Comparison of ENCODE assay signal across 19 cellular contexts in genomic region chr5:110702300-110702699, GRCh38. TPM values are rescaled to one million over a fixed set of nuclear protein-coding genes. Genes with fewer than 3 reads are reported as not detected.
A peak's percentile ranks its signal among the peaks of the same experiment; 100 is the strongest.
DNase-seq lines count a peak whose midpoint lies in the region; ATAC-seq, FAIRE-seq and TF ChIP-seq lines count a peak whose summit lies in the region.
"Had no signal": no experiment of that assay in that cellular context is flagged by ENCODE, and none has a peak within 500 bp of the region (broad histone marks: within the 10 kb centered on the region; RNA-seq: fewer than 3 reads in every experiment).

No MANE protein-coding gene starts in this region.

- no peaks in the 10 kb centered on the region for H3K79me2 ChIP-seq in HepG2 (ENCODE audit: insufficient read depth, low read length)

- no peak overlapping the region for H3K9ac ChIP-seq in HepG2 (ENCODE audit: insufficient read depth, low read depth, low read length)
- H3K9ac ChIP-seq in adipocyte (ENCODE audit: low read length), result no peak overlapping the region
- H3K9ac ChIP-seq: BLaER1 treated with 17β-estradiol and CSF1 and Interleukin-3, amounts not matched to agents 10 nM and 100 nM had no signal

- H3K36me3 ChIP-seq in HepG2 (replicated peaks in 1 of 2; ENCODE audit: control insufficient read depth in 1 of 2, insufficient read depth in 2 of 2, low read length in 2 of 2), result no peaks in the 10 kb centered on the region
- H3K36me3 ChIP-seq in right lobe of liver, result no peaks in the 10 kb centered on the region
- H3K36me3 ChIP-seq in adipocyte (ENCODE audit: control insufficient read depth, insufficient read depth, low read length, severe bottlenecking), result no peaks in the 10 kb centered on the region
- H3K36me3 ChIP-seq: BLaER1 treated with 17β-estradiol and CSF1 and Interleukin-3, amounts not matched to agents 10 nM and 100 nM had no signal

- DNase-seq in HepG2 (ENCODE audit: low spot score), result no peak
- DNase-seq in right lobe of liver, result no peak
- DNase-seq in adipocyte (ENCODE audit: low read depth), result peak; percentile 15
- peak; percentile 20 for DNase-seq in kidney glomerular epithelial cell (lab: John Stamatoyannopoulos, UW)
- DNase-seq in glomerular visceral epithelial cell (ENCODE audit: extremely low spot score), result no peak
- DNase-seq in central memory CD4-positive, alpha-beta T cell, result no peak
- DNase-seq in AML-193 (lab: John Stamatoyannopoulos, UW), result no peak
- no peak for DNase-seq in T-helper 2 cell
- DNase-seq: ACHN; Calu3; CD8-positive, alpha-beta T cell; DMS79 treated with DMSO at 0.1 percent for 48 hours; GF-D8; HCEC 1CT had no signal

- H3K9me3 ChIP-seq in HepG2 (ENCODE audit: low read length) (no peaks in the 10 kb centered on the region), right lobe of liver (no peaks in the 10 kb centered on the region), adipocyte (ENCODE audit: control insufficient read depth, low read length) (no peaks in the 10 kb centered on the region)
- H3K9me3 ChIP-seq: BLaER1 treated with 17β-estradiol and CSF1 and Interleukin-3, amounts not matched to agents 10 nM and 100 nM had no signal

- H3K4me1 ChIP-seq in HepG2 (ENCODE audit: insufficient read depth, low read length) (no peaks in the 10 kb centered on the region), right lobe of liver (peaks cover 0 to 8% (median 3%) of the 10 kb centered on the region in 4 donors), adipocyte (ENCODE audit: control insufficient read depth, insufficient read depth, low read length) (no peaks in the 10 kb centered on the region)

- BruUV-seq in HepG2 (replicated peaks; lab: Mats Ljungman, UMichigan), result no TSS peak

- WGBS in HepG2 (ENCODE audit: low lambda C conversion rate), result 30% methylated on average over 1 of the region's 1 CpG
- 38% methylated on average over 1 of the region's 1 CpG for whole genome bisulfite sequencing in right lobe of liver (ENCODE audit: insufficient coverage, low coverage, low lambda C conversion rate, missing lambda C conversion rate)

- intact Hi-C loops in HepG2 (cut with micrococcal nuclease; ENCODE audit: unreplicated experiment) (no loop called here), right lobe of liver (cut with DNase I) (no loop called here)

- H3K4me2 ChIP-seq in HepG2 (ENCODE audit: low read depth, low read length), result no peak overlapping the region
- H3K4me2 ChIP-seq: BLaER1 treated with 17β-estradiol and CSF1 and Interleukin-3, amounts not matched to agents 10 nM and 100 nM; GM23338 had no signal

- H4K20me1 ChIP-seq in HepG2 (ENCODE audit: insufficient read depth, low read length), result no peaks in the 10 kb centered on the region
- H4K20me1 ChIP-seq: BLaER1 treated with 17β-estradiol and CSF1 and Interleukin-3, amounts not matched to agents 10 nM and 100 nM had no signal

- TF ChIP-seq EP300 in HepG2 (IDR thresholded peaks at IDR 0.05; ENCODE audit: low read depth in 2 of 2, low read length in 2 of 2) (no peak), HepG2 (CRISPR knock-in tag; IDR thresholded peaks at IDR 0.05; ENCODE audit: borderline replicate concordance) (no peak)

- in situ Hi-C loops in HepG2 (cut with HindIII; ENCODE audit: extremely low pct_ligation_motif_present, low pct_unique_long_range_greater_than_20kb), result no loop called here

- ATAC-seq in HepG2 (no peak), right lobe of liver (no peak)
- ATAC-seq: CD8-positive, alpha-beta T cell; GM23338 had no signal

- H2AFZ ChIP-seq in HepG2 (ENCODE audit: low read length), result no peak overlapping the region
- H2AFZ ChIP-seq: GM23338 had no signal

- no peaks in the 10 kb centered on the region; a peak in 1 of 5 replicates for H3K27me3 ChIP-seq in HepG2 (ENCODE audit: control insufficient read depth in 1 of 2, insufficient read depth in 2 of 2, low read length in 2 of 2)
- H3K27me3 ChIP-seq in right lobe of liver, result no peaks in the 10 kb centered on the region
- no peaks in the 10 kb centered on the region for H3K27me3 ChIP-seq in adipocyte (replicated peaks; ENCODE audit: control insufficient read depth, insufficient read depth, low read length)
- H3K27me3 ChIP-seq: BLaER1 treated with 17β-estradiol and CSF1 and Interleukin-3, amounts not matched to agents 10 nM and 100 nM had no signal

- POLR2A ChIA-PET in HepG2 (lab: Yijun Ruan, JAX), result no interaction called here

- TF ChIP-seq RAD21 in HepG2 (CRISPR knock-in tag; IDR thresholded peaks at IDR 0.05), result no peak

- FAIRE-seq in HepG2 (lab: Jason Lieb, UNC), result no peak
- FAIRE-seq: H54 had no signal

- no peak for TF ChIP-seq POLR2A in HepG2 (IDR thresholded peaks at IDR 0.05; ENCODE audit: insufficient read depth in 1 of 2, low read depth in 2 of 2, low read length in 2 of 2)
- TF ChIP-seq POLR2A in right lobe of liver (IDR thresholded peaks at IDR 0.05), result no peak

- no peak for TF ChIP-seq CTCF in HepG2 (CRISPR knock-in tag; IDR thresholded peaks at IDR 0.05)
- no peak for TF ChIP-seq CTCF in right lobe of liver (IDR thresholded peaks at IDR 0.05)

- no peak overlapping the region for H3K4me3 ChIP-seq in HepG2 (replicated peaks in 1 of 3; ENCODE audit: insufficient read depth in 1 of 3, low read depth in 2 of 3, low read length in 3 of 3)
- H3K4me3 ChIP-seq in right lobe of liver, result no peak overlapping the region
- H3K4me3 ChIP-seq in adipocyte (ENCODE audit: low read length), result no peak overlapping the region
- H3K4me3 ChIP-seq: BLaER1 treated with 17β-estradiol and CSF1 and Interleukin-3, amounts not matched to agents 10 nM and 100 nM; GM23338 had no signal

- CTCF ChIA-PET in HepG2 (lab: Yijun Ruan, JAX; ENCODE audit: low intra/inter-chr PET ratio, low total read pairs), result no interaction called here

- H3K27ac ChIP-seq in HepG2 (ENCODE audit: extremely low read length, insufficient read depth, low read length) (no peak overlapping the region), right lobe of liver (no peak overlapping the region)
- H3K27ac ChIP-seq: BLaER1 treated with 17β-estradiol and CSF1 and Interleukin-3, amounts not matched to agents 10 nM and 100 nM; HL-60 had no signal

TF ChIP-seq in HepG2, 621 proteins besides CTCF, POLR2A, EP300 and RAD21:
- no peak for TF ChIP-seq ZSCAN12 (CRISPR knock-in tag; IDR thresholded peaks at IDR 0.05)
- 0 out of 2 replicates have a peak, but pooled peaks have one; percentile 2 for TF ChIP-seq MAFF (IDR thresholded peaks at IDR 0.05; ENCODE audit: low read depth, low read length)

RNA-seq across cellular contexts. Expression of gene TMEM232, which starts 24.2 kb away (rescaled TPM):
- 0.27 and 0.71 TPM in 2 replicates for total RNA-seq in HepG2 (2016; rRNA removed; fragmentation: Illumina TruSeq; extraction: Trizol)
- 0.51 and 0.53 TPM in 2 replicates for total RNA-seq in HepG2 (2016; cell fraction: cytosol; rRNA removed; fragmentation: Illumina TruSeq; extraction: Trizol; ENCODE audit: low read depth)
- 0.43 and 0.65 TPM in 2 replicates for total RNA-seq in HepG2 (2016; cell fraction: insoluble cytoplasmic fraction; rRNA removed; fragmentation: Illumina TruSeq; extraction: Trizol)
- total RNA-seq in HepG2 (2016; cell fraction: membrane; rRNA removed; fragmentation: Illumina TruSeq; extraction: Trizol), result 0.46 and 0.55 TPM in 2 replicates
- 2.3 and 2.9 TPM in 2 replicates for total RNA-seq in HepG2 (2016; cell fraction: nucleus; rRNA removed; fragmentation: Illumina TruSeq; extraction: Trizol)
- polyA plus RNA-seq in HepG2 (2011; rRNA removed), result 0.12 and 0.29 TPM in 2 replicates
- 0.07 TPM in 1 of 2 replicates, not detected in the other for polyA plus RNA-seq in HepG2 (2011; cell fraction: cytosol; rRNA removed)
- polyA plus RNA-seq in HepG2 (2011; cell fraction: nucleus; rRNA removed), result 0.21 and 0.38 TPM in 2 replicates
- polyA plus RNA-seq in HepG2 (2012), result 0.48 and 0.58 TPM in 2 replicates
- polyA plus RNA-seq in HepG2 (2016; cell fraction: cytosol; fragmentation: Illumina TruSeq; extraction: Trizol; ENCODE audit: low read depth), result 0.15 and 0.24 TPM in 2 replicates
- polyA plus RNA-seq in HepG2 (2016; cell fraction: insoluble cytoplasmic fraction; fragmentation: Illumina TruSeq; extraction: Trizol; ENCODE audit: low read depth), result 0.38 and 0.55 TPM in 2 replicates
- polyA plus RNA-seq in HepG2 (2016; cell fraction: membrane; fragmentation: Illumina TruSeq; extraction: Trizol; ENCODE audit: low read depth), result 0.60 TPM in 1 of 2 replicates, not detected in the other
- 0.56 and 1.1 TPM in 2 replicates for polyA plus RNA-seq in HepG2 (2016; cell fraction: nucleus; fragmentation: Illumina TruSeq; extraction: Trizol; ENCODE audit: insufficient read depth, low read depth)
- polyA minus RNA-seq in HepG2 (2011; rRNA and poly(A)+ RNA removed; ENCODE audit: low replicate concordance), result not detected in 2 replicates
- not detected in 2 replicates for polyA minus RNA-seq in HepG2 (2011; cell fraction: cytosol; rRNA and poly(A)+ RNA removed)
- polyA minus RNA-seq in HepG2 (2011; cell fraction: nucleus; rRNA and poly(A)+ RNA removed), result 1.9 and 2.9 TPM in 2 replicates
- total RNA-seq in right lobe of liver, result 1 to 10 TPM in 2 of 6 experiments, under 1 TPM in 4; 0.31 to 1.3 (median 0.68) TPM
- polyA plus RNA-seq: IgD-negative memory B cell had no signal

RNA-seq across cellular contexts. Expression of gene SLC25A46, which starts 36.5 kb away (rescaled TPM):
- total RNA-seq in HepG2 (2016; rRNA removed; fragmentation: Illumina TruSeq; extraction: Trizol) (34.6 and 45.2 TPM in 2 replicates), right lobe of liver (10 to 100 TPM; 22.0 to 35.6 (median 26.0) TPM)
- total RNA-seq in HepG2 (2016; cell fraction: cytosol; rRNA removed; fragmentation: Illumina TruSeq; extraction: Trizol; ENCODE audit: low read depth), result 10.9 and 13.1 TPM in 2 replicates
- total RNA-seq in HepG2 (2016; cell fraction: insoluble cytoplasmic fraction; rRNA removed; fragmentation: Illumina TruSeq; extraction: Trizol), result 34.0 and 43.7 TPM in 2 replicates
- 34.7 and 43.2 TPM in 2 replicates for total RNA-seq in HepG2 (2016; cell fraction: membrane; rRNA removed; fragmentation: Illumina TruSeq; extraction: Trizol)
- 24.1 and 26.5 TPM in 2 replicates for total RNA-seq in HepG2 (2016; cell fraction: nucleus; rRNA removed; fragmentation: Illumina TruSeq; extraction: Trizol)
- 13.7 and 14.2 TPM in 2 replicates for polyA plus RNA-seq in HepG2 (2011; rRNA removed)
- 6.7 and 10.0 TPM in 2 replicates for polyA plus RNA-seq in HepG2 (2011; cell fraction: cytosol; rRNA removed)
- 10.0 and 14.5 TPM in 2 replicates for polyA plus RNA-seq in HepG2 (2011; cell fraction: nucleus; rRNA removed)
- 16.5 and 16.7 TPM in 2 replicates for polyA plus RNA-seq in HepG2 (2012)
- polyA plus RNA-seq in HepG2 (2016; cell fraction: cytosol; fragmentation: Illumina TruSeq; extraction: Trizol; ENCODE audit: low read depth), result 9.6 and 9.9 TPM in 2 replicates
- 36.1 TPM in 2 replicates for polyA plus RNA-seq in HepG2 (2016; cell fraction: insoluble cytoplasmic fraction; fragmentation: Illumina TruSeq; extraction: Trizol; ENCODE audit: low read depth)
- 23.1 and 26.9 TPM in 2 replicates for polyA plus RNA-seq in HepG2 (2016; cell fraction: membrane; fragmentation: Illumina TruSeq; extraction: Trizol; ENCODE audit: low read depth)
- polyA plus RNA-seq in HepG2 (2016; cell fraction: nucleus; fragmentation: Illumina TruSeq; extraction: Trizol; ENCODE audit: insufficient read depth, low read depth), result 26.7 and 28.1 TPM in 2 replicates
- 10.1 and 14.8 TPM in 2 replicates for polyA minus RNA-seq in HepG2 (2011; rRNA and poly(A)+ RNA removed; ENCODE audit: low replicate concordance)
- 14.5 and 18.6 TPM in 2 replicates for polyA minus RNA-seq in HepG2 (2011; cell fraction: cytosol; rRNA and poly(A)+ RNA removed)
- polyA minus RNA-seq in HepG2 (2011; cell fraction: nucleus; rRNA and poly(A)+ RNA removed), result 24.2 and 31.0 TPM in 2 replicates

Comparison
In these comparisons a context has a peak if more than half of its experiments do, and no peak if none do; other contexts are left out.
1. DNase-seq: peak in adipocyte (single experiment) and kidney glomerular epithelial cell (single experiment); none in HepG2 (single experiment), right lobe of liver (0 of 3), glomerular visceral epithelial cell (single experiment), central memory CD4-positive, alpha-beta T cell (single experiment), AML-193 (0 of 2) and T-helper 2 cell (0 of 5).